1 cellular context compared by ENCODE assay signal in genomic region chr16:67846320-67847063, GRCh38.
A peak's percentile ranks its signal among the peaks of the same experiment; 100 is the strongest.
TF ChIP-seq lines count a peak whose summit lies in the region.

TSS of gene NUTF2 (plus strand) at chr16:67846933. CDS start at chr16:67865131, 18,198 bp downstream.

TF ChIP-seq in GM12878, 131 proteins besides CTCF, POLR2A, EP300 and RAD21 (continued from another document):
- TF ChIP-seq, protein P1, sequence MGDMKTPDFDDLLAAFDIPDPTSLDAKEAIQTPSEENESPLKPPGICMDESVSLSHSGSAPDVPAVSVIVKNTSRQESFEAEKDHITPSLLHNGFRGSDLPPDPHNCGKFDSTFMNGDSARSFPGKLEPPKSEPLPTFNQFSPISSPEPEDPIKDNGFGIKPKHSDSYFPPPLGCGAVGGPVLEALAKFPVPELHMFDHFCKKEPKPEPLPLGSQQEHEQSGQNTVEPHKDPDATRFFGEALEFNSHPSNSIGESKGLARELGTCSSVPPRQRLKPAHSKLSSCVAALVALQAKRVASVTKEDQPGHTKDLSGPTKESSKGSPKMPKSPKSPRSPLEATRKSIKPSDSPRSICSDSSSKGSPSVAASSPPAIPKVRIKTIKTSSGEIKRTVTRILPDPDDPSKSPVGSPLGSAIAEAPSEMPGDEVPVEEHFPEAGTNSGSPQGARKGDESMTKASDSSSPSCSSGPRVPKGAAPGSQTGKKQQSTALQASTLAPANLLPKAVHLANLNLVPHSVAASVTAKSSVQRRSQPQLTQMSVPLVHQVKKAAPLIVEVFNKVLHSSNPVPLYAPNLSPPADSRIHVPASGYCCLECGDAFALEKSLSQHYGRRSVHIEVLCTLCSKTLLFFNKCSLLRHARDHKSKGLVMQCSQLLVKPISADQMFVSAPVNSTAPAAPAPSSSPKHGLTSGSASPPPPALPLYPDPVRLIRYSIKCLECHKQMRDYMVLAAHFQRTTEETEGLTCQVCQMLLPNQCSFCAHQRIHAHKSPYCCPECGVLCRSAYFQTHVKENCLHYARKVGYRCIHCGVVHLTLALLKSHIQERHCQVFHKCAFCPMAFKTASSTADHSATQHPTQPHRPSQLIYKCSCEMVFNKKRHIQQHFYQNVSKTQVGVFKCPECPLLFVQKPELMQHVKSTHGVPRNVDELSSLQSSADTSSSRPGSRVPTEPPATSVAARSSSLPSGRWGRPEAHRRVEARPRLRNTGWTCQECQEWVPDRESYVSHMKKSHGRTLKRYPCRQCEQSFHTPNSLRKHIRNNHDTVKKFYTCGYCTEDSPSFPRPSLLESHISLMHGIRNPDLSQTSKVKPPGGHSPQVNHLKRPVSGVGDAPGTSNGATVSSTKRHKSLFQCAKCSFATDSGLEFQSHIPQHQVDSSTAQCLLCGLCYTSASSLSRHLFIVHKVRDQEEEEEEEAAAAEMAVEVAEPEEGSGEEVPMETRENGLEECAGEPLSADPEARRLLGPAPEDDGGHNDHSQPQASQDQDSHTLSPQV (IDR thresholded peaks at IDR 0.05): no peak
- TF ChIP-seq, protein P2, sequence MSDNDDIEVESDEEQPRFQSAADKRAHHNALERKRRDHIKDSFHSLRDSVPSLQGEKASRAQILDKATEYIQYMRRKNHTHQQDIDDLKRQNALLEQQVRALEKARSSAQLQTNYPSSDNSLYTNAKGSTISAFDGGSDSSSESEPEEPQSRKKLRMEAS (IDR thresholded peaks at IDR 0.05; ENCODE audit: low read depth, low read length): peak; percentile 70; the same call in 1 of the 2 replicates
- TF ChIP-seq EED (IDR thresholded peaks at IDR 0.05; ENCODE audit: low read depth) (peak; percentile 77), BCLAF1 (IDR thresholded peaks at IDR 0.05) (no peak), CHD2 (IDR thresholded peaks at IDR 0.05; ENCODE audit: borderline replicate concordance, low read depth, low read length) (peak; percentile 82), TCF7 (IDR thresholded peaks at IDR 0.05; ENCODE audit: borderline replicate concordance) (no peak), MXI1 (IDR thresholded peaks at IDR 0.05; ENCODE audit: low read depth, low read length) (no peak; the same call in 1 of the 2 replicates), ZBTB4 (CRISPR knock-in tag; IDR thresholded peaks at IDR 0.05) (no peak), ZSCAN29 (IDR thresholded peaks at IDR 0.05) (no peak), HDGF (IDR thresholded peaks at IDR 0.05) (peak; percentile 78), TAF1 (IDR thresholded peaks at IDR 0.05; ENCODE audit: borderline replicate concordance, low read depth, low read length) (peak; percentile 68; the same call in 1 of the 2 replicates), EZH2 (IDR thresholded peaks at IDR 0.05; ENCODE audit: borderline replicate concordance, control insufficient read depth, low read depth, low read length) (no peak), ATF3 (IDR thresholded peaks at IDR 0.05; ENCODE audit: borderline replicate concordance, extremely low read depth, low read depth, low read length) (no peak), ZNF217 (IDR thresholded peaks at IDR 0.05) (no peak)
